In the genomic region with DNA sequence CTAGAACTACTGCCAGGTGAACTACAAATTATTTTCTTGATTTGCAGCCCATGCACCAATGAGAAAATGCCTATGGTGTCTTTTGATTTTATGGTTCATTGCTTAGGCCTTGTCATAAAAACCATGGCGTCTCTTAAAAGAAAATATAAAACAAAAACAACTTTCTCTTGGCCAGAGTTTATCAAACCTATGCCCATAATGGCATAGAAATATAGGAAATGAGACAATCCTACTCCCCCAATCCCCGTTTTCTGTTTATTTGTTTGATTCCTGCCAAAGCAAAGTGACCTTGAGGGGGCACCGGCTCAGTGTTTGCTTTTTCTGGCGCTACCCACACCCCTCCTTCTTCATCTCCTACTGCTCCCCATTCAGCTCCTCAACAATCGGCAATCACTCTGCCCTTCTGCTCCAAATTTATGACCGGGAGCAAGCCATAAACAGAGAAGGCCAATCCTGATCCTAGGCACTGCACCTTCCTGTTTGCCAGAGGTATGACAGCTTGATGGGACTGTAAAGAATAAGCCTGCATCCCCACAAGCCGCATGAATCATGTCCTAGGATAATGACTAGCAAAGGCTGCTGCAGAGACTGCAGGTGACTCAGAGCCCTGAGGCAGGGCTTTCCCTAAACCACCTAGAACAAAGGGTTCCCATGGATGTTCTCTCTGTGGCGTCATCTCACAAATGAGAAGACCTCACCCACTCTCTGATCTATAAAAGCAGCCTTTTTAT, we compare ENCODE assay signal across 14 cellular contexts.
DNase-seq lines count a peak whose midpoint lies in the region; FAIRE-seq and TF ChIP-seq lines count a peak whose summit lies in the region.
"Had no signal": no experiment of that assay in that cellular context is flagged by ENCODE, and none has a peak within 500 bp of the region (broad histone marks: within the 10 kb centered on the region; RNA-seq: fewer than 3 reads in every experiment).

No MANE protein-coding gene starts in this region.

- no peak for FAIRE-seq in RCC 7860 (lab: Jason Lieb, UNC)

- H3K4me3 Mint-ChIP-seq in activated naive CD4-positive, alpha-beta T cell treated with anti-CD3 and anti-CD28 coated beads for 36 hours, result no peak overlapping the region
- H3K4me3 Mint-ChIP-seq: activated naive CD4-positive, alpha-beta T cell treated with anti-CD3 and anti-CD28 coated beads, Interleukin-2, amount 10 ng/mL, durations not matched to agents 7 days and 5 days had no signal

- no peak overlapping the region for H3K4me3 ChIP-seq in H7 (ENCODE audit: insufficient read depth, low read depth, low read length)
- no peak overlapping the region for H3K4me3 ChIP-seq in fibroblast of mammary gland (ENCODE audit: control insufficient read depth, low read depth, low read length)
- no peak overlapping the region for H3K4me3 ChIP-seq in retinal pigment epithelial cell (ENCODE audit: low read length)
- no peak overlapping the region for H3K4me3 ChIP-seq in spleen
- H3K4me3 ChIP-seq: HAP-1, skin epidermis, upper lobe of right lung had no signal

- H3K27ac Mint-ChIP-seq in activated naive CD4-positive, alpha-beta T cell treated with anti-CD3 and anti-CD28 coated beads for 36 hours, result no peak overlapping the region
- H3K27ac Mint-ChIP-seq: activated naive CD4-positive, alpha-beta T cell treated with anti-CD3 and anti-CD28 coated beads, Interleukin-2, amount 10 ng/mL, durations not matched to agents 7 days and 5 days had no signal

- intact Hi-C loops in spleen (cut with DNase I; ENCODE audit: low total_unique reads), result no loop called here
- intact Hi-C loops in activated naive CD4-positive, alpha-beta T cell treated with anti-CD3 and anti-CD28 coated beads for 36 hours (cut with micrococcal nuclease), result no loop called here

- H3K36me3 Mint-ChIP-seq in activated naive CD4-positive, alpha-beta T cell treated with anti-CD3 and anti-CD28 coated beads for 36 hours (ENCODE audit: low read depth), result no peaks in the 10 kb centered on the region
- H3K36me3 Mint-ChIP-seq: activated naive CD4-positive, alpha-beta T cell treated with anti-CD3 and anti-CD28 coated beads, Interleukin-2, amount 10 ng/mL, durations not matched to agents 7 days and 5 days had no signal

- peaks cover 10% of the 10 kb centered on the region for H3K9me3 Mint-ChIP-seq in activated naive CD4-positive, alpha-beta T cell treated with anti-CD3 and anti-CD28 coated beads for 36 hours

- H3K27ac ChIP-seq in spleen (no peak overlapping the region), substantia nigra (ENCODE audit: low read depth, low read length, poor library complexity, severe bottlenecking) (no peak overlapping the region)
- H3K27ac ChIP-seq: KMS-11, skin epidermis, upper lobe of right lung had no signal

- CTCF ChIA-PET in activated naive CD4-positive, alpha-beta T cell treated with anti-CD3 and anti-CD28 coated beads for 36 hours (lab: Charles Lee), result no interaction called here

- H3K27me3 Mint-ChIP-seq in activated naive CD4-positive, alpha-beta T cell treated with anti-CD3 and anti-CD28 coated beads for 36 hours (ENCODE audit: low read depth), result peaks cover 3% of the 10 kb centered on the region
- H3K27me3 Mint-ChIP-seq: activated naive CD4-positive, alpha-beta T cell treated with anti-CD3 and anti-CD28 coated beads, Interleukin-2, amount 10 ng/mL, durations not matched to agents 7 days and 5 days had no signal

- TF ChIP-seq CTCF in fibroblast of mammary gland (conservative IDR thresholded peaks at IDR 0.05; ENCODE audit: control insufficient read depth, insufficient read depth, low read depth, low read length) (no peak), retinal pigment epithelial cell (conservative IDR thresholded peaks at IDR 0.05; ENCODE audit: low read depth, low read length) (no peak), spleen (IDR thresholded peaks at IDR 0.05 in 8 of 11, conservative IDR thresholded peaks at IDR 0.05 in 3 of 11) (no peak)

- WGBS in spleen, 5 donors, result 53 to 82% (median 63%) methylated on average over 8 of the region's 8 CpGs

- DNase-seq in H7 (peak; percentile 12), RCC 7860 (ENCODE audit: low spot score) (peak; percentile 61), fibroblast of mammary gland (ENCODE audit: low read depth) (peak; percentile 96), retinal pigment epithelial cell (ENCODE audit: low read depth) (peak; percentile 7), spleen (no peak), NCI-H2196 (lab: John Stamatoyannopoulos, UW; ENCODE audit: unreplicated experiment) (no peak), substantia nigra (lab: John Stamatoyannopoulos, UW) (no peak)
- no peak for DNase-seq in activated naive CD4-positive, alpha-beta T cell treated with anti-CD3 and anti-CD28 coated beads for 36 hours
- DNase-seq: activated naive CD4-positive, alpha-beta T cell treated with anti-CD3 and anti-CD28 coated beads, Interleukin-2, amount 10 ng/mL, durations not matched to agents 7 days and 5 days; T-helper 2 cell; upper lobe of right lung had no signal

- H3K4me1 Mint-ChIP-seq in activated naive CD4-positive, alpha-beta T cell treated with anti-CD3 and anti-CD28 coated beads for 36 hours (ENCODE audit: low read depth), result no peaks in the 10 kb centered on the region
- H3K4me1 Mint-ChIP-seq: activated naive CD4-positive, alpha-beta T cell treated with anti-CD3 and anti-CD28 coated beads, Interleukin-2, amount 10 ng/mL, durations not matched to agents 7 days and 5 days had no signal

- H3K27me3 ChIP-seq in H7 (ENCODE audit: control insufficient read depth, insufficient read depth, low read length), result no peaks in the 10 kb centered on the region
- H3K27me3 ChIP-seq in spleen (replicated peaks in 1 of 7), result no peaks in the 10 kb centered on the region
- H3K27me3 ChIP-seq: upper lobe of right lung had no signal

- H3K9me3 ChIP-seq in spleen, result peaks cover 0 to 15% (median 9%) of the 10 kb centered on the region in 8 donors
- H3K9me3 ChIP-seq: HAP-1, upper lobe of right lung had no signal

- TF ChIP-seq POLR2A in spleen (IDR thresholded peaks at IDR 0.05), result no peak

- no peaks in the 10 kb centered on the region for H3K36me3 ChIP-seq in H7 (replicated peaks; ENCODE audit: control insufficient read depth, insufficient read depth, low read length)
- H3K36me3 ChIP-seq in spleen, result no peaks in the 10 kb centered on the region
- H3K36me3 ChIP-seq: HAP-1, upper lobe of right lung had no signal

- no peaks in the 10 kb centered on the region for H3K4me1 ChIP-seq in spleen
- H3K4me1 ChIP-seq: HAP-1, upper lobe of right lung had no signal

Comparison
In these comparisons a context has a peak if more than half of its experiments do, and no peak if none do; other contexts are left out.
1. DNase-seq: peak in H7 (single experiment), RCC 7860 (single experiment), fibroblast of mammary gland (single experiment) and retinal pigment epithelial cell (single experiment); none in spleen (single experiment), NCI-H2196 (single experiment), activated naive CD4-positive, alpha-beta T cell treated with anti-CD3 and anti-CD28 coated beads for 36 hours (single experiment) and substantia nigra (0 of 49).